In the genomic region with DNA sequence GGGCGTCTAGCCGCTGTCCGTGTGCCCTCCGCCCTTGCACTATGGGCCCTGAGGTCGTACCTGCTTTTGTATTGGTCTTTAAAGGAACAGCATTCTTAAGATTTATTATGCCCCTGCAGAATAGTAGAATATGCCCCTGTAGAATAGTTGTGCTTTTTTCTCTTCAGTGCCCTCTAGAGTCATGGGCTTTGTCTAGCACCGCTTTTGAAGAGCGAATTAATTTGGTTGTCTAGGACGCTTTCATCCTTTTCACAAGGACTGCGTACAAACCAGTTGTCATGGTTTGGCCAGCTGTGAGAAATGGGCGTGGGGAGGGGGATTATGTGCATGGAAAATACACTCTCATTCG, we compare ENCODE assay signal across 1 cellular context.
TF ChIP-seq lines count a peak whose summit lies in the region.

No MANE protein-coding gene starts in this region.

TF ChIP-seq in GM23338, 12 proteins besides CTCF, POLR2A, EP300 and RAD21 (continued from another document):
- TF ChIP-seq, protein P1, sequence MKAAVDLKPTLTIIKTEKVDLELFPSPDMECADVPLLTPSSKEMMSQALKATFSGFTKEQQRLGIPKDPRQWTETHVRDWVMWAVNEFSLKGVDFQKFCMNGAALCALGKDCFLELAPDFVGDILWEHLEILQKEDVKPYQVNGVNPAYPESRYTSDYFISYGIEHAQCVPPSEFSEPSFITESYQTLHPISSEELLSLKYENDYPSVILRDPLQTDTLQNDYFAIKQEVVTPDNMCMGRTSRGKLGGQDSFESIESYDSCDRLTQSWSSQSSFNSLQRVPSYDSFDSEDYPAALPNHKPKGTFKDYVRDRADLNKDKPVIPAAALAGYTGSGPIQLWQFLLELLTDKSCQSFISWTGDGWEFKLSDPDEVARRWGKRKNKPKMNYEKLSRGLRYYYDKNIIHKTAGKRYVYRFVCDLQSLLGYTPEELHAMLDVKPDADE (IDR thresholded peaks at IDR 0.05), result no peak
